In the genomic region with DNA sequence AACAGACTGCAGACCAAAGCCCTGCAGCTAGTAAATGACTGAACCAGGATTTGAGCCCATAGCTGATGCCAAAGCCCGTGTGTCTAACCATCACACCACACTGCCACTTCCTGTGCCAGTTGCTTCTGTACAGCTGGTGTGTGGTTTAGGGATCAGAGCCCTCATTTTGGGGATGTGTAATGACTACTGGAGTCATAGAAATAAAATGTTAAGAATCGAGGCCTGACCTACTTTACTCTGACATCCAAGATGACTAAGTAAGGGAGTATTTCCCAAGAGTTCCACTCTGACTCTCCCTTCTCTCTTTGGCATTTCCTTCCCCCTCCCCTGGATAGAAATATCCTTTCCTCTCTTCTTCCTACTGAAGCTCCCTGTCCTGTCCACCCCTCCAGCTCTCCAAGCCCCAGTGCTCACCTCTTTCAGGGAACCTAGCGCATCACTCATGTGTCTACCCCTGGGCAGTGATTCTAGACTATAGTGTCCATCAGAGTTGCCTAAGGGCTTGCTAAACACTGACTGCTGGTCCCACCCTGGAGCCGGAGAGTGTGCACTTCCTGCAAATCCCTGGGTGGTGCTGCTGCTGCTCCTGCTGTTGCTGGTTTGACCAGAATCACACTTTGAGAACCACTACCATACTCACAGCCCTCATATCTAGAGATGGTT, we compare ENCODE assay signal across 11 cellular contexts. TPM values are rescaled to one million over a fixed set of nuclear protein-coding genes. Genes with fewer than 3 reads are reported as not detected.
A peak's percentile ranks its signal among the peaks of the same experiment; 100 is the strongest.
DNase-seq lines count a peak whose midpoint lies in the region; ATAC-seq and TF ChIP-seq lines count a peak whose summit lies in the region.
"Had no signal": no experiment of that assay in that cellular context is flagged by ENCODE, and none has a peak within 500 bp of the region (broad histone marks: within the 10 kb centered on the region; RNA-seq: fewer than 3 reads in every experiment).

No MANE protein-coding gene starts in this region.

- TF ChIP-seq CTCF in CD14-positive monocyte (IDR thresholded peaks at IDR 0.05) (no peak), testis (IDR thresholded peaks at IDR 0.05) (no peak), OCI-LY7 (conservative IDR thresholded peaks at IDR 0.05; ENCODE audit: low read length) (no peak)

- TF ChIP-seq POLR2A in testis (IDR thresholded peaks at IDR 0.05): no peak

- POLR2A ChIA-PET in activated CD4-positive, alpha-beta T cell treated with anti-CD3 and anti-CD28 coated beads for 36 hours (lab: Charles Lee): no interaction called here
- POLR2A ChIA-PET in OCI-LY7 (lab: Charles Lee): no interaction called here

- H3K9me3 ChIP-seq in testis (no peaks in the 10 kb centered on the region), OCI-LY7 (ENCODE audit: low read length) (no peaks in the 10 kb centered on the region)

- H3K79me2 ChIP-seq in OCI-LY7 (ENCODE audit: insufficient read depth, low read depth, low read length): no peaks in the 10 kb centered on the region

- H3K27me3 Mint-ChIP-seq in CD14-positive monocyte (ENCODE audit: low read depth in 3 of 3): peaks cover 0 to 5% (median 0%) of the 10 kb centered on the region in 3 donors
- H3K27me3 Mint-ChIP-seq in activated CD4-positive, alpha-beta T cell treated with anti-CD3 and anti-CD28 coated beads for 36 hours: no peaks in the 10 kb centered on the region

- no peak overlapping the region for H3K4me2 ChIP-seq in OCI-LY7 (ENCODE audit: low read length)

- no peaks in the 10 kb centered on the region for H3K4me1 ChIP-seq in testis
- H3K4me1 ChIP-seq in OCI-LY7 (ENCODE audit: insufficient read depth, low read length, poor library complexity, severe bottlenecking): no peaks in the 10 kb centered on the region

- H4K20me1 ChIP-seq in OCI-LY7 (ENCODE audit: insufficient read depth, low read length): no peaks in the 10 kb centered on the region

- no peak for ATAC-seq in activated CD4-positive, alpha-beta T cell treated with anti-CD3 and anti-CD28 coated beads for 36 hours

- no peaks in the 10 kb centered on the region for H3K9me2 ChIP-seq in OCI-LY7 (ENCODE audit: insufficient read depth, low read length)

- H2AFZ ChIP-seq in OCI-LY7 (ENCODE audit: low read length): no peak overlapping the region

- peaks cover 75% of the 10 kb centered on the region for H3K4me1 Mint-ChIP-seq in CD14-positive monocyte
- peaks cover 3% of the 10 kb centered on the region for H3K4me1 Mint-ChIP-seq in activated CD4-positive, alpha-beta T cell treated with anti-CD3 and anti-CD28 coated beads for 36 hours

- intact Hi-C loops in CD14-positive monocyte (cut with micrococcal nuclease) (no loop called here), testis (cut with DNase I; ENCODE audit: low total_unique reads) (no loop called here), OCI-LY7 (cut with micrococcal nuclease; ENCODE audit: unreplicated experiment) (no loop called here)
- intact Hi-C loops in activated CD4-positive, alpha-beta T cell treated with anti-CD3 and anti-CD28 coated beads for 36 hours (cut with DNase I, micrococcal nuclease): no loop called here

- BruUV-seq in OCI-LY7 (replicated peaks; lab: Mats Ljungman, UMichigan): no TSS peak

- peaks cover 0 to 7% of the 10 kb centered on the region in 2 donors for H3K36me3 Mint-ChIP-seq in CD14-positive monocyte
- H3K36me3 Mint-ChIP-seq in activated CD4-positive, alpha-beta T cell treated with anti-CD3 and anti-CD28 coated beads for 36 hours (ENCODE audit: low read depth): peaks cover 1% of the 10 kb centered on the region

- no peak overlapping the region for H3K4me3 ChIP-seq in testis
- H3K4me3 ChIP-seq in OCI-LY7 (ENCODE audit: low read depth, low read length, poor library complexity, severe bottlenecking): no peak overlapping the region

- H3K27ac ChIP-seq in epithelial cell of prostate (peak overlapping the region; percentile 96), testis (no peak overlapping the region), OCI-LY7 (ENCODE audit: low read depth, low read length, poor library complexity, severe bottlenecking) (no peak overlapping the region)

- peak overlapping the region in 1 of 2 donors; percentile 61 for H3K4me3 Mint-ChIP-seq in CD14-positive monocyte
- H3K4me3 Mint-ChIP-seq in activated CD4-positive, alpha-beta T cell treated with anti-CD3 and anti-CD28 coated beads for 36 hours: no peak overlapping the region

- DNase-seq in CD14-positive monocyte (ENCODE audit: low spot score) (peak; percentile 76), NOMO-1 (lab: John Stamatoyannopoulos, UW; ENCODE audit: unreplicated experiment in 2 of 2) (peak; percentile 23 to 69), epithelial cell of prostate (ENCODE audit: low read depth, low spot score) (peak; percentile 80), non-pigmented ciliary epithelial cell (ENCODE audit: low read depth) (peak; percentile 85), COR-L47 (lab: John Stamatoyannopoulos, UW) (no peak), testis (no peak), OCI-LY7 (ENCODE audit: low spot score) (no peak)
- DNase-seq in activated CD4-positive, alpha-beta T cell treated with anti-CD3 and anti-CD28 coated beads for 36 hours: no peak
- DNase-seq: activated CD8-positive, alpha-beta memory T cell treated with anti-CD3 and anti-CD28 coated beads for 24 hours; NCI-H510A; stimulated activated CD4-positive, alpha-beta T cell treated with anti-CD3 and anti-CD28 coated beads, Interleukin-15, amount 100 ng/mL, for 24 hours had no signal

- 83% methylated on average over 4 of the region's 4 CpGs for WGBS in testis, 2 donors

- no peaks in the 10 kb centered on the region for H3K36me3 ChIP-seq in testis (ENCODE audit: low read depth, missing control alignments)
- H3K36me3 ChIP-seq in OCI-LY7 (ENCODE audit: insufficient read depth, low read length): no peaks in the 10 kb centered on the region

- peak overlapping the region; percentile 86 to 94 (median 88) for H3K27ac Mint-ChIP-seq in CD14-positive monocyte
- no peak overlapping the region for H3K27ac Mint-ChIP-seq in activated CD4-positive, alpha-beta T cell treated with anti-CD3 and anti-CD28 coated beads for 36 hours

- H3K27me3 ChIP-seq in testis: no peaks in the 10 kb centered on the region

- H3K9me3 Mint-ChIP-seq in CD14-positive monocyte: peaks cover 0 to 5% (median 1%) of the 10 kb centered on the region in 7 donors
- peaks cover 11% of the 10 kb centered on the region for H3K9me3 Mint-ChIP-seq in activated CD4-positive, alpha-beta T cell treated with anti-CD3 and anti-CD28 coated beads for 36 hours (ENCODE audit: low read depth)

- CTCF ChIA-PET in activated CD4-positive, alpha-beta T cell treated with anti-CD3 and anti-CD28 coated beads for 36 hours (lab: Charles Lee): no interaction called here
- CTCF ChIA-PET in OCI-LY7 (lab: Charles Lee; ENCODE audit: unreplicated experiment): no interaction called here

RNA-seq across cellular contexts. Expression of a gene that starts 53.8 kb away (rescaled TPM):
- polyA plus RNA-seq in CD14-positive monocyte (1 to 10 TPM; 4.4 to 10.0 TPM), testis (ENCODE audit: insufficient read depth, low read depth, low replicate concordance) (26.0 TPM)
- total RNA-seq in activated CD4-positive, alpha-beta T cell treated with anti-CD3 and anti-CD28 coated beads for 36 hours: under 1 TPM; 0.49 to 0.50 TPM
- total RNA-seq in testis (10 to 100 TPM; 18.3 to 19.2 TPM), OCI-LY7 (2022) (17.0 and 21.6 TPM in 2 replicates)
- total RNA-seq in OCI-LY7 (2014; rRNA removed; shearing (Covaris generic)): 19.2 and 20.1 TPM in 2 replicates

Comparison
In these comparisons a context has a peak if more than half of its experiments do, and no peak if none do; other contexts are left out.
1. DNase-seq: peak in CD14-positive monocyte (single experiment), NOMO-1 (2 of 2), epithelial cell of prostate (single experiment) and non-pigmented ciliary epithelial cell (single experiment); none in COR-L47 (single experiment), activated CD4-positive, alpha-beta T cell treated with anti-CD3 and anti-CD28 coated beads for 36 hours (single experiment), testis (single experiment) and OCI-LY7 (single experiment).
2. RNA of a gene that starts 53.8 kb away (total RNA-seq): 17.0 to 21.6 TPM in OCI-LY7 and 18.3 to 19.2 TPM in testis; 0.49 to 0.50 TPM in activated CD4-positive, alpha-beta T cell treated with anti-CD3 and anti-CD28 coated beads for 36 hours; every median in the first group is over 10 times any median in the second.